In genomic region chr6:159878341-159878740, GRCh38 we compare ENCODE assay signal across 41 cellular contexts. TPM values are rescaled to one million over a fixed set of nuclear protein-coding genes. Genes with fewer than 3 reads are reported as not detected.
"Had no signal": no experiment of that assay in that cellular context is flagged by ENCODE, and none has a peak within 500 bp of the region (broad histone marks: within the 10 kb centered on the region; RNA-seq: fewer than 3 reads in every experiment).

No MANE protein-coding gene starts in this region.

- H3K9me3 Mint-ChIP-seq: activated naive CD4-positive, alpha-beta T cell treated with anti-CD3 and anti-CD28 coated beads for 36 hours; activated naive CD4-positive, alpha-beta T cell treated with anti-CD3 and anti-CD28 coated beads, Interleukin-2, amount 10 ng/mL, durations not matched to agents 7 days and 5 days; activated naive CD4-positive, alpha-beta T cell treated with anti-CD3 and anti-CD28 coated beads, Interleukin-2, amount 50 U/mL, for 24 hours; activated naive CD4-positive, alpha-beta T cell treated with anti-CD3 and anti-CD28 coated beads, Interleukin-2, amount 50 U/mL, for 72 hours; activated naive CD8-positive, alpha-beta T cell treated with anti-CD3 and anti-CD28 coated beads for 36 hours; activated naive CD8-positive, alpha-beta T cell treated with anti-CD3 and anti-CD28 coated beads, Interleukin-2, amount 10 ng/mL, durations not matched to agents 7 days and 5 days; activated naive CD8-positive, alpha-beta T cell treated with anti-CD3 and anti-CD28 coated beads, Interleukin-2, amount 50 U/mL, for 24 hours; activated T-cell treated with anti-CD3 and anti-CD28 coated beads, Interleukin-2, amount 50 U/mL, for 24 hours; activated T-cell treated with anti-CD3 and anti-CD28 coated beads, Interleukin-2, amount 50 U/mL, for 4 hours; activated T-cell treated with anti-CD3 and anti-CD28 coated beads, Interleukin-2, amount 50 U/mL, for 72 hours; activated T-helper 1 cell treated with anti-CD3 and anti-CD28 coated beads, Interleukin-12 subunit alpha, Interleukin-12 subunit beta, Interleukin-2, Interleukin-4 antibody, amounts not matched to agents 30 ng/mL and 10 ng/mL and 1 ng/mL, durations not matched to agents 14 hours and 24 hours and 36 hours; activated T-helper 17 cell treated with anti-CD3 and anti-CD28 coated beads, Interleukin-2, amount 50 U/mL, for 72 hours; activated T-helper 2 cell treated with anti-CD3 and anti-CD28 coated beads, Interferon-gamma antibody, Interleukin-2, Interleukin-4, amounts not matched to agents 10 μg/mL and 5 μg/mL and 100 μg/mL, durations not matched to agents 14 hours and 24 hours and 36 hours; central memory CD8-positive, alpha-beta T cell had no signal

- H3K4me3 Mint-ChIP-seq: activated naive CD4-positive, alpha-beta T cell treated with anti-CD3 and anti-CD28 coated beads for 36 hours; activated naive CD4-positive, alpha-beta T cell treated with anti-CD3 and anti-CD28 coated beads, Interleukin-2, amount 10 ng/mL, durations not matched to agents 7 days and 5 days; activated naive CD4-positive, alpha-beta T cell treated with anti-CD3 and anti-CD28 coated beads, Interleukin-2, amount 50 U/mL, for 24 hours; activated naive CD8-positive, alpha-beta T cell; activated naive CD8-positive, alpha-beta T cell treated with anti-CD3 and anti-CD28 coated beads for 36 hours; activated naive CD8-positive, alpha-beta T cell treated with anti-CD3 and anti-CD28 coated beads, Interleukin-2, amount 10 ng/mL, durations not matched to agents 7 days and 5 days; activated naive CD8-positive, alpha-beta T cell treated with anti-CD3 and anti-CD28 coated beads, Interleukin-2, amount 50 U/mL, for 24 hours; activated T-cell treated with anti-CD3 and anti-CD28 coated beads, Interleukin-2, amount 50 U/mL, for 24 hours; activated T-cell treated with anti-CD3 and anti-CD28 coated beads, Interleukin-2, amount 50 U/mL, for 4 hours; activated T-cell treated with anti-CD3 and anti-CD28 coated beads, Interleukin-2, amount 50 U/mL, for 72 hours; activated T-helper 1 cell treated with anti-CD3 and anti-CD28 coated beads, Interleukin-12 subunit alpha, Interleukin-12 subunit beta, Interleukin-2, Interleukin-4 antibody, amounts not matched to agents 30 ng/mL and 10 ng/mL and 1 ng/mL, durations not matched to agents 14 hours and 24 hours and 36 hours; activated T-helper 17 cell treated with anti-CD3 and anti-CD28 coated beads, Interleukin-2, amount 50 U/mL, for 72 hours; brain; central memory CD8-positive, alpha-beta T cell had no signal

- H3K4me1 Mint-ChIP-seq: activated naive CD4-positive, alpha-beta T cell treated with anti-CD3 and anti-CD28 coated beads, Interleukin-2, amount 10 ng/mL, durations not matched to agents 7 days and 5 days; activated naive CD4-positive, alpha-beta T cell treated with anti-CD3 and anti-CD28 coated beads, Interleukin-2, amount 50 U/mL, for 24 hours; activated naive CD8-positive, alpha-beta T cell treated with anti-CD3 and anti-CD28 coated beads for 36 hours; activated naive CD8-positive, alpha-beta T cell treated with anti-CD3 and anti-CD28 coated beads, Interleukin-2, amount 10 ng/mL, durations not matched to agents 7 days and 5 days; activated T-helper 17 cell treated with anti-CD3 and anti-CD28 coated beads, Interleukin-2, amount 50 U/mL, for 72 hours; central memory CD8-positive, alpha-beta T cell had no signal

- H3K27me3 Mint-ChIP-seq: activated naive CD4-positive, alpha-beta T cell treated with anti-CD3 and anti-CD28 coated beads, Interleukin-2, amount 50 U/mL, for 24 hours; activated naive CD8-positive, alpha-beta T cell treated with anti-CD3 and anti-CD28 coated beads for 36 hours had no signal

- H3K36me3 Mint-ChIP-seq: activated naive CD4-positive, alpha-beta T cell treated with anti-CD3 and anti-CD28 coated beads, Interleukin-2, amount 10 ng/mL, durations not matched to agents 7 days and 5 days; activated naive CD4-positive, alpha-beta T cell treated with anti-CD3 and anti-CD28 coated beads, Interleukin-2, amount 50 U/mL, for 24 hours; activated naive CD4-positive, alpha-beta T cell treated with anti-CD3 and anti-CD28 coated beads, Interleukin-2, amount 50 U/mL, for 72 hours; activated naive CD8-positive, alpha-beta T cell; activated naive CD8-positive, alpha-beta T cell treated with anti-CD3 and anti-CD28 coated beads for 36 hours; activated naive CD8-positive, alpha-beta T cell treated with anti-CD3 and anti-CD28 coated beads, Interleukin-2, amount 10 ng/mL, durations not matched to agents 7 days and 5 days; brain had no signal

- FAIRE-seq: astrocyte, bronchial epithelial cell had no signal

- DNase-seq: activated effector memory CD4-positive, alpha-beta T cell treated with anti-CD3 and anti-CD28 coated beads, Interleukin-2, amount 50 U/mL, for 16 hours; activated effector memory CD4-positive, alpha-beta T cell treated with Interleukin-2 at 50 U/mL for 16 hours; activated gamma-delta T cell; activated gamma-delta T cell treated with Interleukin-2 at 50 U/mL for 16 hours; activated naive CD4-positive, alpha-beta T cell; activated naive CD4-positive, alpha-beta T cell treated with anti-CD3 and anti-CD28 coated beads for 36 hours; activated naive CD4-positive, alpha-beta T cell treated with anti-CD3 and anti-CD28 coated beads, Interleukin-2, amount 10 ng/mL, durations not matched to agents 7 days and 5 days; activated naive CD4-positive, alpha-beta T cell treated with anti-CD3 and anti-CD28 coated beads, Interleukin-2, amount 50 U/mL, for 16 hours; activated naive CD4-positive, alpha-beta T cell treated with Interleukin-2 at 50 U/mL for 16 hours; activated naive CD8-positive, alpha-beta T cell treated with anti-CD3 and anti-CD28 coated beads for 36 hours; activated naive CD8-positive, alpha-beta T cell treated with anti-CD3 and anti-CD28 coated beads, Interleukin-2, amount 10 ng/mL, durations not matched to agents 7 days and 5 days; activated naive CD8-positive, alpha-beta T cell treated with anti-CD3 and anti-CD28 coated beads, Interleukin-2, amount 50 U/mL, for 24 hours; activated T-cell treated with anti-CD3 and anti-CD28 coated beads for 4 hours; activated T-cell treated with anti-CD3 and anti-CD28 coated beads, Interleukin-2, amount 50 U/mL, for 1 hour; activated T-cell treated with anti-CD3 and anti-CD28 coated beads, Interleukin-2, amount 50 U/mL, for 24 hours; activated T-cell treated with anti-CD3 and anti-CD28 coated beads, Interleukin-2, amount 50 U/mL, for 4 hours; activated T-cell treated with anti-CD3 and anti-CD28 coated beads, Interleukin-2, amount 50 U/mL, for 48 hours; activated T-cell treated with anti-CD3 and anti-CD28 coated beads, Interleukin-2, amount 50 U/mL, for 72 hours; adrenal gland; amniotic stem cell; amygdala; anterior cingulate cortex; aorta; body of pancreas; brain microvascular endothelial cell; caudate nucleus; central memory CD4-positive, alpha-beta T cell; cerebellar nuclear complex had no signal

- H3K27ac Mint-ChIP-seq: activated naive CD4-positive, alpha-beta T cell treated with anti-CD3 and anti-CD28 coated beads for 36 hours; activated naive CD4-positive, alpha-beta T cell treated with anti-CD3 and anti-CD28 coated beads, Interleukin-2, amount 10 ng/mL, durations not matched to agents 7 days and 5 days; activated naive CD4-positive, alpha-beta T cell treated with anti-CD3 and anti-CD28 coated beads, Interleukin-2, amount 50 U/mL, for 24 hours; activated naive CD4-positive, alpha-beta T cell treated with anti-CD3 and anti-CD28 coated beads, Interleukin-2, amount 50 U/mL, for 72 hours; activated naive CD8-positive, alpha-beta T cell; activated naive CD8-positive, alpha-beta T cell treated with anti-CD3 and anti-CD28 coated beads for 36 hours; activated naive CD8-positive, alpha-beta T cell treated with anti-CD3 and anti-CD28 coated beads, Interleukin-2, amount 10 ng/mL, durations not matched to agents 7 days and 5 days; activated naive CD8-positive, alpha-beta T cell treated with anti-CD3 and anti-CD28 coated beads, Interleukin-2, amount 50 U/mL, for 24 hours; activated T-cell treated with anti-CD3 and anti-CD28 coated beads, Interleukin-2, amount 50 U/mL, for 24 hours; activated T-cell treated with anti-CD3 and anti-CD28 coated beads, Interleukin-2, amount 50 U/mL, for 72 hours; activated T-helper 1 cell treated with anti-CD3 and anti-CD28 coated beads, Interleukin-12 subunit alpha, Interleukin-12 subunit beta, Interleukin-2, Interleukin-4 antibody, amounts not matched to agents 30 ng/mL and 10 ng/mL and 1 ng/mL, durations not matched to agents 14 hours and 24 hours and 36 hours; activated T-helper 17 cell treated with anti-CD3 and anti-CD28 coated beads, Interleukin-2, amount 50 U/mL, for 72 hours; activated T-helper 2 cell treated with anti-CD3 and anti-CD28 coated beads, Interferon-gamma antibody, Interleukin-2, Interleukin-4, amounts not matched to agents 10 μg/mL and 5 μg/mL and 100 μg/mL, durations not matched to agents 14 hours and 24 hours and 36 hours; brain had no signal

RNA-seq across cellular contexts. Expression of gene MAS1, which starts 12.4 kb away (rescaled TPM):
- total RNA-seq: activated naive CD4-positive, alpha-beta T cell treated with anti-CD3 and anti-CD28 coated beads for 36 hours; activated naive CD8-positive, alpha-beta T cell treated with anti-CD3 and anti-CD28 coated beads for 36 hours; activated naive CD8-positive, alpha-beta T cell treated with anti-CD3 and anti-CD28 coated beads, Interleukin-2, amount 10 ng/mL, durations not matched to agents 7 days and 5 days; activated T-cell treated with anti-CD3 and anti-CD28 coated beads, Interleukin-2, amount 50 U/mL, for 4 hours; activated T-cell treated with anti-CD3 and anti-CD28 coated beads, Interleukin-2, amount 50 U/mL, for 72 hours; activated T-helper 1 cell treated with anti-CD3 and anti-CD28 coated beads, Interleukin-12 subunit alpha, Interleukin-12 subunit beta, Interleukin-2, Interleukin-4 antibody, amounts not matched to agents 30 ng/mL and 10 ng/mL and 1 ng/mL, durations not matched to agents 14 hours and 24 hours and 36 hours; activated T-helper 17 cell treated with anti-CD3 and anti-CD28 coated beads, Interleukin-2, amount 50 U/mL, for 72 hours; activated T-helper 2 cell treated with anti-CD3 and anti-CD28 coated beads, Interferon-gamma antibody, Interleukin-2, Interleukin-4, amounts not matched to agents 10 μg/mL and 5 μg/mL and 100 μg/mL, durations not matched to agents 14 hours and 24 hours and 36 hours; adrenal gland; ascending aorta; astrocyte; body of pancreas; breast epithelium; bronchial epithelial cell; cardiac muscle cell had no signal
